In the genomic region with DNA sequence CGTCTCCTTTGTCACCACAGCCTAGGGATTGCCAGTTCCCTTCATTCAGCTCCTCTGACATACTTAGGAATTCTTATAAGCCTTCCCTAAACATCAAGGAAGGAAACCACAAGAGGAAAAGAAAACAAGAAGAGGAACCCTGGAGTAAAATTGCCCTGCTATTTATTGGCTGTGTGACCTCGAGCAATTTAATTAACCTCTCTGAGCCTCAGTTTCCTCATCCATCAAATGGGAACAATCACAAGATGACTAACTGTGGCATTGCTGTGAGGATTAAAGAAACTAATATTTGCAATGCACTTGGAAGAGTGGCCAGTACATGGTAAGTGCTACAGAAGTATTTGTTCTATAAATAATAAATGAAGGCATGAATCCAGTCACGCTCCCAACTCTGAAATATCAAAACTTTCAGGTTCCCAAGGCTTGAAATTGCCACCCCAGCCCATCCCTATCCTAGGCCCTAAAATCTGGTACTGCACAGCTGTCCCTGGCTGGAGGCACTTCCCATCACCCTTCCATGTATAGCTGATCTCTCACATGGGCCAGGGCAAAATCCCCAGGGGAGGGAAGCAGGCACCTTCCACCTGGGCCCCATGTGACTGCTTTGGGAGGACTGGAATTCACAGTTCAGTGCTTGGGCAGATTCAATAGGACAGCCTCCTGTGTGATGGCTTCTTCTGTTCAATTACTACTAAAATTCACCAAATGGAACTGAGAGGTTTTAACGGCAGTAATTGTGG, we compare ENCODE assay signal across 25 cellular contexts.
A peak's percentile ranks its signal among the peaks of the same experiment; 100 is the strongest.
DNase-seq lines count a peak whose midpoint lies in the region; ATAC-seq, FAIRE-seq and TF ChIP-seq lines count a peak whose summit lies in the region.
"Had no signal": no experiment of that assay in that cellular context is flagged by ENCODE, and none has a peak within 500 bp of the region (broad histone marks: within the 10 kb centered on the region; RNA-seq: fewer than 3 reads in every experiment).

No MANE protein-coding gene starts in this region.

- H4K91ac ChIP-seq in H1 (replicated peaks; ENCODE audit: insufficient read length, low read length), result no peak overlapping the region

- no peak overlapping the region for H3K56ac ChIP-seq in H1 (replicated peaks; ENCODE audit: insufficient read length, low read depth, low read length)

- H2BK12ac ChIP-seq in H1 (ENCODE audit: low read depth, low read length), result no peak overlapping the region

- CTCF ChIA-PET in HepG2 (lab: Yijun Ruan, JAX; ENCODE audit: low intra/inter-chr PET ratio, low total read pairs) (no interaction called here), H1 (lab: Charles Lee; ENCODE audit: partially characterized antibody) (interaction anchor here (0.9 to 2.3 kb wide), 3 partner anchors 16 to 179 kb away, joined by 3 to 9 read pairs (median 7); no protein-coding TSS in a partner anchor)
- CTCF ChIA-PET in CD4-positive, alpha-beta memory T cell (lab: Charles Lee; ENCODE audit: partially characterized antibody), result no interaction called here

- no peaks in the 10 kb centered on the region for H3K36me3 Mint-ChIP-seq in CD4-positive, alpha-beta memory T cell
- H3K36me3 Mint-ChIP-seq: CD14-positive monocyte had no signal

- peak overlapping the region; percentile 58; the same call in 1 of the 2 replicates for H4K8ac ChIP-seq in H1 (ENCODE audit: extremely low read depth, insufficient read depth, low read length)

- no peak overlapping the region for H2BK120ac ChIP-seq in H1 (replicated peaks; ENCODE audit: low read depth, low read length)

- H2BK15ac ChIP-seq in H1 (ENCODE audit: low read length), result no peak overlapping the region

- peaks cover 3 to 28% of the 10 kb centered on the region in 2 experiments; a peak in 1 of 5 replicates for H3K27me3 ChIP-seq in HepG2 (ENCODE audit: control insufficient read depth in 1 of 2, insufficient read depth in 2 of 2, low read length in 2 of 2)
- no peaks in the 10 kb centered on the region for H3K27me3 ChIP-seq in right lobe of liver
- H3K27me3 ChIP-seq in NT2/D1 (ENCODE audit: insufficient read depth, insufficient read length), result no peaks in the 10 kb centered on the region
- H3K27me3 ChIP-seq in H1 (replicated peaks in 1 of 4; ENCODE audit: control insufficient read depth in 3 of 4, extremely low read depth in 1 of 4, insufficient read depth in 3 of 4, low read length in 3 of 4), result no peaks in the 10 kb centered on the region; a peak in 1 of 7 replicates
- H3K27me3 ChIP-seq in CD4-positive, alpha-beta memory T cell (ENCODE audit: insufficient read depth, low read length), result no peaks in the 10 kb centered on the region
- H3K27me3 ChIP-seq: Peyer's patch had no signal

- no peak overlapping the region for H2AK5ac ChIP-seq in H1 (ENCODE audit: low read depth, low read length)

- in situ Hi-C loops in HepG2 (cut with HindIII; ENCODE audit: extremely low pct_ligation_motif_present, low pct_unique_long_range_greater_than_20kb), result no loop called here

- TF ChIP-seq RAD21 in HepG2 (CRISPR knock-in tag; IDR thresholded peaks at IDR 0.05), result no peak
- TF ChIP-seq RAD21 in H1 (IDR thresholded peaks at IDR 0.05 in 1 of 2, conservative IDR thresholded peaks at IDR 0.05 in 1 of 2; ENCODE audit: low read depth in 2 of 2, low read length in 2 of 2), result no peak

- no peak overlapping the region for H3K18ac ChIP-seq in H1 (ENCODE audit: extremely low read depth, low read length)

- H3K4me1 ChIP-seq in HepG2 (ENCODE audit: insufficient read depth, low read length) (no peaks in the 10 kb centered on the region), right lobe of liver (no peaks in the 10 kb centered on the region), NT2/D1 (ENCODE audit: insufficient read depth, insufficient read length) (peaks cover 7% of the 10 kb centered on the region), H1 (replicated peaks in 1 of 4; ENCODE audit: control insufficient read depth in 3 of 4, insufficient read depth in 4 of 4, low read length in 3 of 4) (peaks cover 0 to 11% (median 0%) of the 10 kb centered on the region in 4 experiments; a peak in 3 of 7 replicates)
- H3K4me1 ChIP-seq in CD4-positive, alpha-beta memory T cell (ENCODE audit: insufficient read depth, low read length), result no peaks in the 10 kb centered on the region
- H3K4me1 ChIP-seq: Peyer's patch had no signal

- H3K4me2 ChIP-seq in HepG2 (ENCODE audit: low read depth, low read length), result no peak overlapping the region
- H3K4me2 ChIP-seq in H1 (ENCODE audit: insufficient read depth in 1 of 2, low read depth in 2 of 2, low read length in 2 of 2), result no peak overlapping the region
- H3K4me2 ChIP-seq: KMS-11 had no signal

- no peak overlapping the region for H3K23ac ChIP-seq in H1 (ENCODE audit: insufficient read length)

- H3K9ac ChIP-seq in HepG2 (ENCODE audit: insufficient read depth, low read depth, low read length) (no peak overlapping the region), NT2/D1 (ENCODE audit: insufficient read length, low read depth) (no peak overlapping the region), H1 (replicated peaks in 1 of 4; ENCODE audit: extremely low read depth in 1 of 4, low read depth in 3 of 4, low read length in 3 of 4) (no peak overlapping the region)
- H3K9ac ChIP-seq: KMS-11 had no signal

- H3K23me2 ChIP-seq in H1 (ENCODE audit: low read depth, low read length), result no peaks in the 10 kb centered on the region

- no peaks in the 10 kb centered on the region for H3K79me2 ChIP-seq in HepG2 (ENCODE audit: insufficient read depth, low read length)
- no peaks in the 10 kb centered on the region for H3K79me2 ChIP-seq in H1 (ENCODE audit: control insufficient read depth in 1 of 2, insufficient read depth in 2 of 2, low read length in 2 of 2)

- POLR2A ChIA-PET in HepG2 (lab: Yijun Ruan, JAX), result no interaction called here
- POLR2A ChIA-PET in H1 (lab: Charles Lee; ENCODE audit: partially characterized antibody), result no interaction called here
- POLR2A ChIA-PET in CD4-positive, alpha-beta memory T cell (lab: Charles Lee; ENCODE audit: partially characterized antibody), result no interaction called here

- no peak overlapping the region for H3K4me3 Mint-ChIP-seq in CD4-positive, alpha-beta memory T cell
- H3K4me3 Mint-ChIP-seq: CD14-positive monocyte, H9 had no signal

- H3K4me3 ChIP-seq in HepG2 (replicated peaks in 1 of 3; ENCODE audit: insufficient read depth in 1 of 3, low read depth in 2 of 3, low read length in 3 of 3) (no peak overlapping the region), right lobe of liver (no peak overlapping the region), NT2/D1 (ENCODE audit: insufficient read length, low read depth) (no peak overlapping the region), H1 (ENCODE audit: extremely low read depth in 1 of 4, insufficient read depth in 2 of 4, low read depth in 3 of 4, low read length in 4 of 4) (no peak overlapping the region)
- no peak overlapping the region for H3K4me3 ChIP-seq in CD4-positive, alpha-beta memory T cell (ENCODE audit: low read length in 2 of 2)
- H3K4me3 ChIP-seq: Peyer's patch, SK-N-MC had no signal

- peaks cover 2 to 6% of the 10 kb centered on the region in 2 donors for H3K27me3 Mint-ChIP-seq in CD4-positive, alpha-beta memory T cell

- no peak overlapping the region for H4K5ac ChIP-seq in H1 (ENCODE audit: insufficient read length, low read depth, low read length)

- intact Hi-C loops in HepG2 (cut with micrococcal nuclease; ENCODE audit: unreplicated experiment), result no loop called here
- intact Hi-C loops in right lobe of liver (cut with DNase I), result no loop called here
- intact Hi-C loops in CD4-positive, alpha-beta memory T cell (cut with micrococcal nuclease), result no loop called here

- no peaks in the 10 kb centered on the region for H3K79me1 ChIP-seq in H1 (ENCODE audit: low read depth, low read length)

- H3K4me1 Mint-ChIP-seq in CD4-positive, alpha-beta memory T cell, result no peaks in the 10 kb centered on the region

- FAIRE-seq in HepG2 (lab: Jason Lieb, UNC), result no peak
- FAIRE-seq in H1 (lab: Jason Lieb, UNC), result no peak
- FAIRE-seq: GM12892 had no signal

- ATAC-seq in HepG2, result no peak
- ATAC-seq in right lobe of liver, result no peak

- H3K27ac ChIP-seq in HepG2 (ENCODE audit: extremely low read length, insufficient read depth, low read length) (no peak overlapping the region), right lobe of liver (no peak overlapping the region), H1 (ENCODE audit: low read depth, low read length) (no peak overlapping the region)
- no peak overlapping the region for H3K27ac ChIP-seq in CD4-positive, alpha-beta memory T cell (ENCODE audit: low read depth, low read length)
- H3K27ac ChIP-seq: KMS-11, Peyer's patch, SK-N-MC had no signal

- no peak overlapping the region for H3K27ac Mint-ChIP-seq in CD4-positive, alpha-beta memory T cell

- H3K9me3 ChIP-seq in HepG2 (ENCODE audit: low read length) (no peaks in the 10 kb centered on the region), right lobe of liver (no peaks in the 10 kb centered on the region), NT2/D1 (ENCODE audit: insufficient read depth, low read length) (no peaks in the 10 kb centered on the region), H1 (ENCODE audit: insufficient read depth in 2 of 2, low read depth in 1 of 2, low read length in 1 of 2) (no peaks in the 10 kb centered on the region)
- H3K9me3 ChIP-seq in CD4-positive, alpha-beta memory T cell (ENCODE audit: control insufficient read depth in 1 of 2, low read length in 2 of 2), result no peaks in the 10 kb centered on the region
- H3K9me3 ChIP-seq: Peyer's patch had no signal

- DNase-seq in HepG2 (ENCODE audit: low spot score), result no peak
- DNase-seq in right lobe of liver, result no peak
- DNase-seq in NT2/D1 (ENCODE audit: low read depth, low spot score), result peak; percentile 47
- DNase-seq in H1 (ENCODE audit: low read depth in 1 of 2, low spot score in 2 of 2), result no peak
- no peak for DNase-seq in CD4-positive, alpha-beta memory T cell
- no peak for DNase-seq in T-helper 9 cell
- DNase-seq in germinal center (ENCODE audit: low spot score), result no peak
- DNase-seq: Calu3, DND-41, IMR-90, NCI-H1048, NCI-H1436, NCI-H187, NCI-H2081 treated with DMSO at 0.1 percent for 48 hours, NCI-H2171, NCI-H446, NCI-H526 treated with DMSO at 0.1 percent for 48 hours, OCI-M1, Peyer's patch, SIG-M5 had no signal

- TF ChIP-seq EP300 in HepG2 (IDR thresholded peaks at IDR 0.05; ENCODE audit: low read depth in 2 of 2, low read length in 2 of 2) (no peak), HepG2 (CRISPR knock-in tag; IDR thresholded peaks at IDR 0.05; ENCODE audit: borderline replicate concordance) (no peak), H1 (IDR thresholded peaks at IDR 0.05; ENCODE audit: borderline replicate concordance in 1 of 2, low read depth in 2 of 2, low read length in 2 of 2) (no peak)

- no TSS peak for BruUV-seq in HepG2 (replicated peaks; lab: Mats Ljungman, UMichigan)

- 19% methylated on average over 4 of the region's 4 CpGs for WGBS in HepG2 (ENCODE audit: low lambda C conversion rate)
- 45% methylated on average over 4 of the region's 4 CpGs for WGBS in right lobe of liver (ENCODE audit: insufficient coverage, low coverage, low lambda C conversion rate, missing lambda C conversion rate)
- WGBS in H1 (ENCODE audit: extremely low coverage in 1 of 2, insufficient coverage in 1 of 2, insufficient read length in 1 of 2, insufficient replicate concordance in 2 of 2, low coverage in 1 of 2, low lambda C conversion rate in 2 of 2, missing lambda C conversion rate in 1 of 2), 2 experiments, result 85% methylated on average over 4 of the region's 4 CpGs; no CpG with 5 or more reads in 1 of the 2 experiments

- no peak for TF ChIP-seq CTCF in HepG2 (CRISPR knock-in tag; IDR thresholded peaks at IDR 0.05)
- TF ChIP-seq CTCF in right lobe of liver (IDR thresholded peaks at IDR 0.05), result no peak
- TF ChIP-seq CTCF in H1 (IDR thresholded peaks at IDR 0.05; ENCODE audit: control extremely low read depth in 1 of 3, insufficient read depth in 1 of 3, low read depth in 1 of 3, low read length in 3 of 3), result no peak

- H4K20me1 ChIP-seq in HepG2 (ENCODE audit: insufficient read depth, low read length), result no peaks in the 10 kb centered on the region
- H4K20me1 ChIP-seq in H1 (replicated peaks in 1 of 2; ENCODE audit: control insufficient read depth in 1 of 2, insufficient read depth in 2 of 2, low read length in 2 of 2), result no peaks in the 10 kb centered on the region

- no peak for TF ChIP-seq POLR2A in HepG2 (IDR thresholded peaks at IDR 0.05; ENCODE audit: insufficient read depth in 1 of 2, low read depth in 2 of 2, low read length in 2 of 2)
- no peak for TF ChIP-seq POLR2A in right lobe of liver (IDR thresholded peaks at IDR 0.05)
- no peak for TF ChIP-seq POLR2A in H1 (IDR thresholded peaks at IDR 0.05; ENCODE audit: control extremely low read depth in 1 of 2, low read depth in 2 of 2, low read length in 2 of 2)

- H3K36me3 ChIP-seq in HepG2 (replicated peaks in 1 of 2; ENCODE audit: control insufficient read depth in 1 of 2, insufficient read depth in 2 of 2, low read length in 2 of 2), result no peaks in the 10 kb centered on the region
- no peaks in the 10 kb centered on the region for H3K36me3 ChIP-seq in right lobe of liver
- no peaks in the 10 kb centered on the region for H3K36me3 ChIP-seq in NT2/D1 (ENCODE audit: insufficient read depth, insufficient read length, low read length)
- H3K36me3 ChIP-seq in H1 (ENCODE audit: control insufficient read depth in 2 of 4, insufficient read depth in 4 of 4, low read length in 3 of 4), result no peaks in the 10 kb centered on the region
- H3K36me3 ChIP-seq in CD4-positive, alpha-beta memory T cell (ENCODE audit: insufficient read depth, low read length), result no peaks in the 10 kb centered on the region
- H3K36me3 ChIP-seq: Peyer's patch had no signal

- H3K9me3 Mint-ChIP-seq in CD4-positive, alpha-beta memory T cell, result no peaks in the 10 kb centered on the region
- H3K9me3 Mint-ChIP-seq: CD14-positive monocyte, H9 had no signal

- H3K14ac ChIP-seq in H1 (ENCODE audit: insufficient read length), result no peak overlapping the region

- H2BK20ac ChIP-seq in H1 (ENCODE audit: low read length), result no peak overlapping the region

- H2BK5ac ChIP-seq in H1 (ENCODE audit: low read depth, low read length), result no peak overlapping the region

- H3K4ac ChIP-seq in H1 (replicated peaks; ENCODE audit: insufficient read length, low read depth, low read length), result no peak overlapping the region

- H2AFZ ChIP-seq in HepG2 (ENCODE audit: low read length) (no peak overlapping the region), H1 (ENCODE audit: low read length) (peak overlapping the region; percentile 49; the same call in 1 of the 2 replicates)

Comparison
In these comparisons a context has a peak if more than half of its experiments do, and no peak if none do; other contexts are left out.
1. Of the 41 proteins assayed by ChIP-seq in both HepG2 and H1: peak only in HepG2: none; only in H1: KDM1A; in both: none; in neither: 40.